ENCODE assay signal across 13 cellular contexts in genomic region chr2:176105727-176106635, GRCh38. TPM values are rescaled to one million over a fixed set of nuclear protein-coding genes. Genes with fewer than 3 reads are reported as not detected.
DNase-seq lines count a peak whose midpoint lies in the region; ATAC-seq, FAIRE-seq and TF ChIP-seq lines count a peak whose summit lies in the region.
"Had no signal": no experiment of that assay in that cellular context is flagged by ENCODE, and none has a peak within 500 bp of the region (broad histone marks: within the 10 kb centered on the region; RNA-seq: fewer than 3 reads in every experiment).

No MANE protein-coding gene starts in this region.

- H3K79me2 ChIP-seq in keratinocyte (ENCODE audit: control insufficient read depth, insufficient read depth, low read length) = no peaks in the 10 kb centered on the region

- H3K9me3 ChIP-seq in keratinocyte (ENCODE audit: control insufficient read depth, low read depth, low read length) (no peaks in the 10 kb centered on the region), thoracic aorta (no peaks in the 10 kb centered on the region), testis (no peaks in the 10 kb centered on the region)

- no peak overlapping the region for H3K9ac ChIP-seq in keratinocyte (ENCODE audit: control insufficient read depth, extremely low read depth, insufficient read depth, low read length)

- WGBS in testis, 2 donors = 27 to 31% methylated on average over 27 to 28 of the region's 28 CpGs

- peaks cover 4% of the 10 kb centered on the region for H3K9me3 Mint-ChIP-seq in activated T-cell treated with anti-CD3 and anti-CD28 coated beads, Interleukin-2, amount 50 U/mL, for 4 hours

- H2AFZ ChIP-seq in keratinocyte (ENCODE audit: control insufficient read depth, low read length) = no peak overlapping the region

- no peaks in the 10 kb centered on the region for H4K20me1 ChIP-seq in keratinocyte (ENCODE audit: control insufficient read depth, extremely low read depth, insufficient read depth, low read length)

- H3K36me3 ChIP-seq in keratinocyte (ENCODE audit: control insufficient read depth in 2 of 2, extremely low read depth in 1 of 2, insufficient read depth in 2 of 2, low read length in 2 of 2) (no peaks in the 10 kb centered on the region), thoracic aorta (no peaks in the 10 kb centered on the region), testis (ENCODE audit: low read depth, missing control alignments) (no peaks in the 10 kb centered on the region)

- no peak overlapping the region for H3K27ac ChIP-seq in keratinocyte (ENCODE audit: control insufficient read depth, insufficient read depth, low read length)
- H3K27ac ChIP-seq in thoracic aorta = no peak overlapping the region
- no peak overlapping the region for H3K27ac ChIP-seq in testis

- dilution Hi-C loops in keratinocyte (cut with MboI; ENCODE audit: extremely low pct_ligation_motif_present, low sequenced_read_pairs) = no loop called here

- no peak for TF ChIP-seq POLR2A in testis (IDR thresholded peaks at IDR 0.05)

- H3K27me3 ChIP-seq in keratinocyte (ENCODE audit: control insufficient read depth, extremely low read depth, insufficient read depth, low read length) (peaks cover 94% of the 10 kb centered on the region), thoracic aorta (replicated peaks; ENCODE audit: insufficient read depth) (peaks cover 57% of the 10 kb centered on the region), testis (no peaks in the 10 kb centered on the region)

- intact Hi-C loops in testis (cut with DNase I; ENCODE audit: low total_unique reads) = no loop called here

- peaks cover 5% of the 10 kb centered on the region for H3K4me1 ChIP-seq in keratinocyte (ENCODE audit: control insufficient read depth, extremely low read depth, insufficient read depth, low read length)
- H3K4me1 ChIP-seq in thoracic aorta (ENCODE audit: control insufficient read depth in 1 of 2, low read depth in 2 of 2) = peaks cover 12 to 25% of the 10 kb centered on the region in 2 donors
- peaks cover 6% of the 10 kb centered on the region for H3K4me1 ChIP-seq in testis

- no peaks in the 10 kb centered on the region for H3K36me3 Mint-ChIP-seq in activated T-cell treated with anti-CD3 and anti-CD28 coated beads, Interleukin-2, amount 50 U/mL, for 4 hours (ENCODE audit: insufficient read depth)

- no peaks in the 10 kb centered on the region for H3K9me1 ChIP-seq in keratinocyte (ENCODE audit: control insufficient read depth, extremely low read depth, insufficient read depth, low read length)

- no peak for FAIRE-seq in keratinocyte (lab: Jason Lieb, UNC)
- FAIRE-seq: TTC549 had no signal

- H3K4me1 Mint-ChIP-seq in activated T-cell treated with anti-CD3 and anti-CD28 coated beads, Interleukin-2, amount 50 U/mL, for 4 hours (ENCODE audit: low read depth) = peaks cover 14% of the 10 kb centered on the region

- H3K4me2 ChIP-seq in keratinocyte (ENCODE audit: control insufficient read depth, extremely low read depth, insufficient read depth, low read depth, low read length) = peak overlapping the region; percentile 56

- TF ChIP-seq CTCF in keratinocyte (optimal IDR thresholded peaks at IDR 0.05 in 1 of 3, IDR thresholded peaks at IDR 0.05 in 1 of 3, conservative IDR thresholded peaks at IDR 0.05 in 1 of 3; ENCODE audit: extremely low read depth in 1 of 3, insufficient read depth in 2 of 3, low read length in 3 of 3) (no peak), thoracic aorta (IDR thresholded peaks at IDR 0.05) (no peak), testis (IDR thresholded peaks at IDR 0.05) (no peak)

- peaks cover 86% of the 10 kb centered on the region for H3K27me3 Mint-ChIP-seq in activated T-cell treated with anti-CD3 and anti-CD28 coated beads, Interleukin-2, amount 50 U/mL, for 4 hours (ENCODE audit: low read depth)

- H3K4me3 ChIP-seq in keratinocyte (ENCODE audit: control insufficient read depth in 2 of 3, extremely low read depth in 1 of 3, insufficient read depth in 2 of 3, low read depth in 1 of 3, low read length in 3 of 3) = peak overlapping the region in 2 of 3 experiments; percentile 27 to 48
- H3K4me3 ChIP-seq in thoracic aorta = peak overlapping the region; percentile 64
- H3K4me3 ChIP-seq in testis = no peak overlapping the region

- DNase-seq in activated CD8-positive, alpha-beta memory T cell treated with anti-CD3 and anti-CD28 coated beads, Interleukin-2, amount 50 U/mL, for 48 hours = peak; percentile 49
- DNase-seq in activated CD8-positive, alpha-beta memory T cell treated with anti-CD3 and anti-CD28 coated beads, Interleukin-2, amount 50 U/mL, for 4 hours = no peak
- no peak for DNase-seq in activated T-cell treated with anti-CD3 and anti-CD28 coated beads, Interleukin-2, amount 50 U/mL, for 4 hours
- no peak for DNase-seq in keratinocyte (ENCODE audit: low read depth, low spot score)
- no peak for DNase-seq in thoracic aorta (ENCODE audit: low spot score)
- no peak for DNase-seq in NCI-H748 (lab: John Stamatoyannopoulos, UW; ENCODE audit: unreplicated experiment)
- no peak for DNase-seq in DMS 273 treated with DMSO at 0.1 percent for 48 hours (lab: John Stamatoyannopoulos, UW)
- no peak for DNase-seq in testis
- DNase-seq: anterior cingulate cortex, foreskin melanocyte, NCI-H524 treated with DMSO at 0.1 percent for 48 hours had no signal

- peak overlapping the region; percentile 34 for H3K4me3 Mint-ChIP-seq in activated T-cell treated with anti-CD3 and anti-CD28 coated beads, Interleukin-2, amount 50 U/mL, for 4 hours

- peak; percentile 15 to 16 for ATAC-seq in activated T-cell treated with anti-CD3 and anti-CD28 coated beads, Interleukin-2, amount 50 U/mL, for 4 hours
- no peak for ATAC-seq in thoracic aorta (ENCODE audit: insufficient number of reproducible peaks, low FRiP score, low read depth)

RNA-seq across cellular contexts. Expression of gene HOXD11, which starts 1.1 kb away (rescaled TPM):
- not detected for total RNA-seq in activated T-cell treated with anti-CD3 and anti-CD28 coated beads, Interleukin-2, amount 50 U/mL, for 4 hours
- polyA plus RNA-seq in keratinocyte (0.08 TPM in 1 of 3 replicates, not detected in the others), testis (ENCODE audit: insufficient read depth, low read depth, low replicate concordance) (0.29 TPM)
- polyA plus RNA-seq in keratinocyte (2011; ENCODE audit: low read depth) = not detected
- polyA plus RNA-seq in keratinocyte (2011; cell fraction: cytosol; rRNA removed) = not detected in 2 replicates
- polyA plus RNA-seq in keratinocyte (2011; cell fraction: nucleus; rRNA removed) = not detected in 2 replicates
- 0.11 TPM in 1 of 2 replicates, not detected in the other for polyA plus RNA-seq in keratinocyte (2012; ENCODE audit: low replicate concordance)
- not detected in 3 replicates for polyA minus RNA-seq in keratinocyte
- not detected for polyA minus RNA-seq in keratinocyte (2011; cell fraction: cytosol; rRNA and poly(A)+ RNA removed)
- not detected in 2 replicates for polyA minus RNA-seq in keratinocyte (2011; cell fraction: nucleus; rRNA and poly(A)+ RNA removed)
- total RNA-seq in thoracic aorta (not detected), testis (1 to 10 TPM in 1 of 2 donors, under 1 TPM in 1; 0.62 to 1.7 TPM)
- total RNA-seq: mucosa of gallbladder had no signal

RNA-seq across cellular contexts. Expression of gene HOXD12, which starts 6.4 kb away (rescaled TPM):
- not detected for total RNA-seq in activated T-cell treated with anti-CD3 and anti-CD28 coated beads, Interleukin-2, amount 50 U/mL, for 4 hours
- polyA plus RNA-seq in keratinocyte (not detected in 3 replicates), testis (ENCODE audit: insufficient read depth, low read depth, low replicate concordance) (not detected)
- not detected for polyA plus RNA-seq in keratinocyte (2011; ENCODE audit: low read depth)
- not detected in 2 replicates for polyA plus RNA-seq in keratinocyte (2011; cell fraction: cytosol; rRNA removed)
- polyA plus RNA-seq in keratinocyte (2011; cell fraction: nucleus; rRNA removed) = not detected in 2 replicates
- polyA plus RNA-seq in keratinocyte (2012; ENCODE audit: low replicate concordance) = not detected in 2 replicates
- polyA minus RNA-seq in keratinocyte = not detected in 3 replicates
- polyA minus RNA-seq in keratinocyte (2011; cell fraction: cytosol; rRNA and poly(A)+ RNA removed) = not detected
- not detected in 2 replicates for polyA minus RNA-seq in keratinocyte (2011; cell fraction: nucleus; rRNA and poly(A)+ RNA removed)
- total RNA-seq in thoracic aorta (not detected), testis (not detected)
- total RNA-seq: mucosa of gallbladder had no signal

RNA-seq across cellular contexts. Expression of gene HOXD10, which starts 10.6 kb away (rescaled TPM):
- not detected for total RNA-seq in activated T-cell treated with anti-CD3 and anti-CD28 coated beads, Interleukin-2, amount 50 U/mL, for 4 hours
- polyA plus RNA-seq in keratinocyte (not detected in 3 replicates), testis (ENCODE audit: insufficient read depth, low read depth, low replicate concordance) (0.92 TPM)
- not detected for polyA plus RNA-seq in keratinocyte (2011; ENCODE audit: low read depth)
- polyA plus RNA-seq in keratinocyte (2011; cell fraction: cytosol; rRNA removed) = not detected in 2 replicates
- 0.08 TPM in 1 of 2 replicates, not detected in the other for polyA plus RNA-seq in keratinocyte (2011; cell fraction: nucleus; rRNA removed)
- polyA plus RNA-seq in keratinocyte (2012; ENCODE audit: low replicate concordance) = not detected in 2 replicates
- polyA minus RNA-seq in keratinocyte = not detected in 3 replicates
- polyA minus RNA-seq in keratinocyte (2011; cell fraction: cytosol; rRNA and poly(A)+ RNA removed) = not detected
- polyA minus RNA-seq in keratinocyte (2011; cell fraction: nucleus; rRNA and poly(A)+ RNA removed) = not detected in 2 replicates
- total RNA-seq in thoracic aorta (not detected), testis (1 to 10 TPM; 2.7 to 3.3 TPM)
- total RNA-seq: mucosa of gallbladder had no signal

RNA-seq across cellular contexts. Expression of gene HOXD13, which starts 13.5 kb away (rescaled TPM):
- total RNA-seq in activated T-cell treated with anti-CD3 and anti-CD28 coated beads, Interleukin-2, amount 50 U/mL, for 4 hours = not detected
- polyA plus RNA-seq in keratinocyte = not detected in 3 replicates
- not detected for polyA plus RNA-seq in keratinocyte (2011; ENCODE audit: low read depth)
- polyA plus RNA-seq in keratinocyte (2011; cell fraction: cytosol; rRNA removed) = not detected in 2 replicates
- polyA plus RNA-seq in keratinocyte (2011; cell fraction: nucleus; rRNA removed) = not detected in 2 replicates
- polyA plus RNA-seq in keratinocyte (2012; ENCODE audit: low replicate concordance) = not detected in 2 replicates
- polyA minus RNA-seq in keratinocyte = not detected in 3 replicates
- not detected for polyA minus RNA-seq in keratinocyte (2011; cell fraction: cytosol; rRNA and poly(A)+ RNA removed)
- not detected in 2 replicates for polyA minus RNA-seq in keratinocyte (2011; cell fraction: nucleus; rRNA and poly(A)+ RNA removed)
- total RNA-seq in thoracic aorta = not detected
- total RNA-seq in testis = under 1 TPM in 1 of 2 donors, not detected in 1; 0.31 TPM
- polyA plus RNA-seq in testis (ENCODE audit: insufficient read depth, low read depth, low replicate concordance) = 0.36 TPM
- total RNA-seq: mucosa of gallbladder had no signal

RNA-seq across cellular contexts. Expression of gene HOXD9, which starts 16.5 kb away (rescaled TPM):
- not detected for total RNA-seq in activated T-cell treated with anti-CD3 and anti-CD28 coated beads, Interleukin-2, amount 50 U/mL, for 4 hours
- not detected in 3 replicates for polyA plus RNA-seq in keratinocyte
- not detected for polyA plus RNA-seq in keratinocyte (2011; ENCODE audit: low read depth)
- not detected in 2 replicates for polyA plus RNA-seq in keratinocyte (2011; cell fraction: cytosol; rRNA removed)
- polyA plus RNA-seq in keratinocyte (2011; cell fraction: nucleus; rRNA removed) = not detected in 2 replicates
- not detected in 2 replicates for polyA plus RNA-seq in keratinocyte (2012; ENCODE audit: low replicate concordance)
- polyA minus RNA-seq in keratinocyte = not detected in 3 replicates
- polyA minus RNA-seq in keratinocyte (2011; cell fraction: cytosol; rRNA and poly(A)+ RNA removed) = not detected
- polyA minus RNA-seq in keratinocyte (2011; cell fraction: nucleus; rRNA and poly(A)+ RNA removed) = not detected in 2 replicates
- 1 to 10 TPM in 1 of 2 donors, not detected in 1; 1.4 TPM for total RNA-seq in thoracic aorta
- 10 to 100 TPM; 15.7 to 21.2 TPM for total RNA-seq in testis
- 8.2 TPM for polyA plus RNA-seq in testis (ENCODE audit: insufficient read depth, low read depth, low replicate concordance)

Comparison
In these comparisons a context has a peak if more than half of its experiments do, and no peak if none do; other contexts are left out.
1. H3K4me3 ChIP-seq: peak in keratinocyte (2 of 3) and thoracic aorta (single experiment); none in testis (0 of 2).